In genomic region chrX:11666180-11666579, GRCh38 we compare ENCODE assay signal across 8 cellular contexts. TPM values are rescaled to one million over a fixed set of nuclear protein-coding genes. Genes with fewer than 3 reads are reported as not detected.
A peak's percentile ranks its signal among the peaks of the same experiment; 100 is the strongest.
DNase-seq lines count a peak whose midpoint lies in the region; ATAC-seq and TF ChIP-seq lines count a peak whose summit lies in the region.

No MANE protein-coding gene starts in this region.

- no peak overlapping the region for H4K91ac ChIP-seq in neuronal stem cell (ENCODE audit: low read depth, low read length, poor library complexity)

- H3K9ac ChIP-seq in fibroblast of lung (ENCODE audit: insufficient read depth, low read length), result no peak overlapping the region
- H3K9ac ChIP-seq in neuronal stem cell (ENCODE audit: low read depth, low read length, poor library complexity), result no peak overlapping the region

- no peak overlapping the region for H2BK15ac ChIP-seq in neuronal stem cell (ENCODE audit: low read length)

- no peaks in the 10 kb centered on the region for H3K36me3 ChIP-seq in Caco-2 (ENCODE audit: control insufficient read depth, insufficient read depth, low read length)
- no peaks in the 10 kb centered on the region for H3K36me3 ChIP-seq in fibroblast of lung (ENCODE audit: control insufficient read depth, insufficient read depth, low read length)
- no peaks in the 10 kb centered on the region for H3K36me3 ChIP-seq in neuronal stem cell (replicated peaks in 1 of 2; ENCODE audit: control insufficient read depth in 2 of 2, insufficient read depth in 2 of 2, low read length in 2 of 2)

- intact Hi-C loops in Caco-2 (cut with micrococcal nuclease; ENCODE audit: unreplicated experiment) (no loop called here), posterior cingulate gyrus (cut with DNase I) (no loop called here)

- H3K9me3 ChIP-seq in Caco-2, result no peaks in the 10 kb centered on the region
- no peaks in the 10 kb centered on the region for H3K9me3 ChIP-seq in fibroblast of lung (ENCODE audit: control insufficient read depth, insufficient read depth, low read depth, low read length)
- no peaks in the 10 kb centered on the region for H3K9me3 ChIP-seq in neuronal stem cell (replicated peaks in 1 of 2; ENCODE audit: control insufficient read depth in 2 of 2, insufficient read depth in 1 of 2, low read depth in 1 of 2, low read length in 2 of 2)

- H3K79me1 ChIP-seq in neuronal stem cell (ENCODE audit: low read depth, low read length), result no peaks in the 10 kb centered on the region

- peak overlapping the region; percentile 61 for H3K4me3 Mint-ChIP-seq in Caco-2 (ENCODE audit: unreplicated experiment)

- H3K9me3 Mint-ChIP-seq in Caco-2 (ENCODE audit: unreplicated experiment), result no peaks in the 10 kb centered on the region

- no peak for DNase-seq in Caco-2
- peak in 1 of 2 donors; percentile 33 for DNase-seq in fibroblast of lung (ENCODE audit: low read depth in 2 of 2)
- peak; percentile 42 for DNase-seq in neuronal stem cell (ENCODE audit: low spot score)
- no peak for DNase-seq in DMS114 treated with DMSO at 0.1 percent for 48 hours (lab: John Stamatoyannopoulos, UW; ENCODE audit: unreplicated experiment)
- no peak for DNase-seq in posterior cingulate gyrus

- no peak overlapping the region for H2BK12ac ChIP-seq in neuronal stem cell (ENCODE audit: low read length)

- no peak overlapping the region for H2AK5ac ChIP-seq in neuronal stem cell (ENCODE audit: low read depth, low read length)

- H3K79me2 ChIP-seq in fibroblast of lung (ENCODE audit: control insufficient read depth, insufficient read depth, low read length), result no peaks in the 10 kb centered on the region

- H3K4me1 ChIP-seq in Caco-2, result no peaks in the 10 kb centered on the region
- H3K4me1 ChIP-seq in fibroblast of lung (ENCODE audit: control insufficient read depth, extremely low read depth, insufficient read depth, low read length), result no peaks in the 10 kb centered on the region
- H3K4me1 ChIP-seq in neuronal stem cell (ENCODE audit: control insufficient read depth in 2 of 2, insufficient read depth in 1 of 2, low read depth in 1 of 2, low read length in 2 of 2), result no peaks in the 10 kb centered on the region

- H3K27me3 Mint-ChIP-seq in Caco-2 (ENCODE audit: insufficient read depth, unreplicated experiment), result peaks cover 6% of the 10 kb centered on the region

- no peak overlapping the region for H3K23ac ChIP-seq in neuronal stem cell (ENCODE audit: low read depth, low read length, poor library complexity)

- H3K27ac ChIP-seq in fibroblast of lung (ENCODE audit: insufficient read depth, low read length), result no peak overlapping the region
- H3K27ac ChIP-seq in neuronal stem cell (replicated peaks; ENCODE audit: low read length), result no peak overlapping the region

- H3K27me3 ChIP-seq in Caco-2 (replicated peaks; ENCODE audit: control insufficient read depth, insufficient read depth, low read length), result no peaks in the 10 kb centered on the region
- no peaks in the 10 kb centered on the region for H3K27me3 ChIP-seq in fibroblast of lung (ENCODE audit: control insufficient read depth, insufficient read depth, low read length)
- H3K27me3 ChIP-seq in neuronal stem cell (ENCODE audit: control insufficient read depth in 3 of 3, insufficient read depth in 3 of 3, low read depth in 1 of 3, low read length in 3 of 3), result peaks cover 0 to 20% (median 13%) of the 10 kb centered on the region in 3 experiments

- H3K4me2 ChIP-seq in fibroblast of lung (ENCODE audit: extremely low read depth, insufficient read depth, low read length), result peak overlapping the region; percentile 68
- peak overlapping the region; percentile 81 for H3K4me2 ChIP-seq in neuronal stem cell (ENCODE audit: insufficient read depth, low read length, poor library complexity, severe bottlenecking)

- H2BK120ac ChIP-seq in neuronal stem cell (ENCODE audit: low read depth, low read length), result no peak overlapping the region

- no peak overlapping the region for H4K8ac ChIP-seq in neuronal stem cell (ENCODE audit: low read depth, low read length)

- BruUV-seq in Caco-2 (replicated peaks; lab: Mats Ljungman, UMichigan), result no TSS peak

- CTCF ChIA-PET in Caco-2 (lab: Charles Lee), result no interaction called here

- no peaks in the 10 kb centered on the region for H3K36me3 Mint-ChIP-seq in Caco-2 (ENCODE audit: insufficient read depth, unreplicated experiment)

- no peak overlapping the region for H3K27ac Mint-ChIP-seq in Caco-2 (ENCODE audit: unreplicated experiment)

- H3K4me1 Mint-ChIP-seq in Caco-2 (ENCODE audit: low read depth, unreplicated experiment), result no peaks in the 10 kb centered on the region

- H4K20me1 ChIP-seq in fibroblast of lung (ENCODE audit: control insufficient read depth, extremely low read depth, insufficient read depth, low read length), result no peaks in the 10 kb centered on the region

- H3K4ac ChIP-seq in neuronal stem cell (ENCODE audit: low read length), result no peak overlapping the region

- POLR2A ChIA-PET in Caco-2 (lab: Charles Lee), result no interaction called here

- no CpG with 5 or more reads among the region's 24 CpGs for WGBS in neuronal stem cell (ENCODE audit: extremely low coverage in 2 of 2, insufficient read length in 2 of 2, insufficient replicate concordance in 1 of 2), 2 donors

- H3K14ac ChIP-seq in neuronal stem cell (ENCODE audit: low read length), result no peak overlapping the region

- H3K4me3 ChIP-seq in Caco-2 (ENCODE audit: low read depth, low read length) (peak overlapping the region; percentile 21), fibroblast of lung (replicated peaks in 1 of 4; ENCODE audit: control extremely low read depth in 1 of 4, insufficient read depth in 1 of 4, low read depth in 3 of 4, low read length in 4 of 4) (peak overlapping the region; percentile 44 to 67 (median 59)), neuronal stem cell (ENCODE audit: low read length in 2 of 2) (peak overlapping the region; percentile 51 to 52)

- H2AFZ ChIP-seq in fibroblast of lung (ENCODE audit: low read length), result peak overlapping the region; percentile 64
- peak overlapping the region; percentile 94 for H2AFZ ChIP-seq in neuronal stem cell (ENCODE audit: low read length)

- TF ChIP-seq CTCF in Caco-2 (IDR thresholded peaks at IDR 0.05; ENCODE audit: insufficient read depth in 1 of 2, low read depth in 1 of 2, low read length in 1 of 2, severe bottlenecking in 1 of 2, unreplicated experiment in 1 of 2) (no peak), fibroblast of lung (conservative IDR thresholded peaks at IDR 0.05 in 1 of 2, IDR thresholded peaks at IDR 0.05 in 1 of 2; ENCODE audit: low read depth in 1 of 2, low read length in 2 of 2) (no peak)

- no peak overlapping the region for H2BK5ac ChIP-seq in neuronal stem cell (ENCODE audit: low read length)

- no peak overlapping the region for H3K18ac ChIP-seq in neuronal stem cell (ENCODE audit: low read length)

- ATAC-seq in HG02870 (IDR thresholded peaks at IDR 0.05; ENCODE audit: unreplicated experiment) (peak; percentile 41), HG03039 (IDR thresholded peaks at IDR 0.05; ENCODE audit: unreplicated experiment) (no peak), HG03442 (IDR thresholded peaks at IDR 0.05; ENCODE audit: unreplicated experiment) (no peak)

RNA-seq across cellular contexts. Expression of gene ARHGAP6, which starts 0.5 kb away (rescaled TPM):
- total RNA-seq in Caco-2 (2022), result 0.50 and 0.84 TPM in 2 replicates
- total RNA-seq in fibroblast of lung, result 6.9 and 11.7 TPM in 2 replicates
- 5.9 and 11.5 TPM in 2 replicates for polyA plus RNA-seq in fibroblast of lung
- polyA plus RNA-seq in fibroblast of lung (2012), result 4.9 and 8.2 TPM in 2 replicates
- 20.6 and 26.5 TPM in 2 replicates for polyA minus RNA-seq in fibroblast of lung (ENCODE audit: low replicate concordance)
- polyA plus RNA-seq in neuronal stem cell (2013, experiment 1 of 2), result 1.7 TPM
- polyA plus RNA-seq in neuronal stem cell (2013, experiment 2 of 2), result 1.9 TPM
